ENCODE assay signal across 8 cellular contexts in genomic region chr12:50402270-50403000, GRCh38.
A peak's percentile ranks its signal among the peaks of the same experiment; 100 is the strongest.
DNase-seq lines count a peak whose midpoint lies in the region; ATAC-seq, FAIRE-seq and TF ChIP-seq lines count a peak whose summit lies in the region.

No MANE protein-coding gene starts in this region.

- H2AFZ ChIP-seq in parathyroid adenoma, result no peak overlapping the region

- no peak for ATAC-seq in GM18520 (IDR thresholded peaks at IDR 0.05; ENCODE audit: unreplicated experiment)
- ATAC-seq in GM18858 (IDR thresholded peaks at IDR 0.05; ENCODE audit: unreplicated experiment), result no peak

- H3K79me2 ChIP-seq in parathyroid adenoma, result peaks cover 32% of the 10 kb centered on the region

- FAIRE-seq in G401.6 (lab: Jason Lieb, UNC), result peak; percentile 3

- H3K27me3 ChIP-seq in parathyroid adenoma (ENCODE audit: control insufficient read depth, insufficient read depth, low read length), result no peaks in the 10 kb centered on the region

- H3K9ac ChIP-seq in parathyroid adenoma, result no peak overlapping the region

- peak overlapping the region; percentile 94 for H3K4me2 ChIP-seq in parathyroid adenoma (ENCODE audit: low read length)

- no peak for TF ChIP-seq CTCF in parathyroid adenoma (IDR thresholded peaks at IDR 0.05)

- H3K36me3 ChIP-seq in parathyroid adenoma (ENCODE audit: control insufficient read depth, insufficient read depth, low read length), result no peaks in the 10 kb centered on the region

- H3K4me3 ChIP-seq in parathyroid adenoma (ENCODE audit: low read depth, low read length), result peak overlapping the region; percentile 90

- H3K9me3 ChIP-seq in parathyroid adenoma (ENCODE audit: control insufficient read depth, low read length), result no peaks in the 10 kb centered on the region

- DNase-seq in RKO (ENCODE audit: low spot score), result peak; percentile 46
- no peak for DNase-seq in epithelial cell of prostate (ENCODE audit: low read depth, low spot score)
- DNase-seq in NCI-H510A (lab: John Stamatoyannopoulos, UW), result no peak
- DNase-seq in AG08396 (ENCODE audit: low spot score), result no peak

- H3K27ac ChIP-seq in epithelial cell of prostate (peak overlapping the region; percentile 78), parathyroid adenoma (peak overlapping the region; percentile 88)

- H3K4me1 ChIP-seq in parathyroid adenoma, result peaks cover 2% of the 10 kb centered on the region
